Comparison of ENCODE assay signal across 8 cellular contexts in the genomic region with DNA sequence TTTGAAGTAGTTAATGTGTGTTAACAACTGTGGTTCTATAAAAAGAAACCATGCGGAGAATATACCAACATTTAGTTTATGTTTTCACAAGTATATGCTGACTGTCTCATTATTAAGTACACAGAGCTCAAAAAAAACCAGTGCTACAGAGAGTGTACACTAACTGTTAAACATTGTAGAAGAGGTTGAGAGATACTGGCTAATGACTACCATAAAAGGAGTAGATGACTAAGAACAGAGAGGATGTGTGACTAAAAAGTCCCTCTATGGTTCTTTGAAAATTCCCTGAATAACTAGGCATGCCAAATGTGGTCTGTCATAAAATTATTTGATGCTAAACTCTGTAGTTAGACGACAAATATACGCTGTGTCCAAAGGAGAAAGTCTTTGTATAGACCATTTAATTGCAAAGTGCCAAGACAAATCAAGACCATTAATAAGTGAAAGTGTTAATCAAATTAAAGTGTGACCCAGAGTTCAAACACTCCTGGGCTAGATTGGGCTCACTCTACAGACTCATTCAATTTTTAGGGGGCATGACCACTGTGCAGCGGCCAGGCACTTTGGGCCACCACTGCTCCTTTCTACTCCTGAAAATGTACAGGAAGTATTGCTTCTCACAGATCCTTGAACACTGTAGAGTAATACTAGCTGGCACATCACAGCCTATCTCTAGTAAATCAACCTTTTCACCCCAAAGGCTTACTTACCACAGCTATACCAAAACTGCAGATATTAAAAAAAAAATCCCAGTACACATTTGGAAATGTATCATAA. TPM values are rescaled to one million over a fixed set of nuclear protein-coding genes. Genes with fewer than 3 reads are reported as not detected.
DNase-seq lines count a peak whose midpoint lies in the region; ATAC-seq and FAIRE-seq lines count a peak whose summit lies in the region.

No MANE protein-coding gene starts in this region.

- no peaks in the 10 kb centered on the region for H3K9me3 Mint-ChIP-seq in dendritic cell treated with granulocyte-macrophage colony-stimulating factor and Interleukin-4, amounts not matched to agents 40 ng/mL and 50 ng/mL, for 4 days

- no peak for FAIRE-seq in urothelium cell line (lab: Jason Lieb, UNC)

- no peak overlapping the region for H3K4me3 Mint-ChIP-seq in dendritic cell treated with granulocyte-macrophage colony-stimulating factor and Interleukin-4, amounts not matched to agents 40 ng/mL and 50 ng/mL, for 4 days

- H3K36me3 Mint-ChIP-seq in dendritic cell treated with granulocyte-macrophage colony-stimulating factor and Interleukin-4, amounts not matched to agents 40 ng/mL and 50 ng/mL, for 4 days (ENCODE audit: low read depth) = no peaks in the 10 kb centered on the region

- H3K27me3 Mint-ChIP-seq in dendritic cell treated with granulocyte-macrophage colony-stimulating factor and Interleukin-4, amounts not matched to agents 40 ng/mL and 50 ng/mL, for 4 days = no peaks in the 10 kb centered on the region

- peak; percentile 71 for ATAC-seq in GM21526 (IDR thresholded peaks at IDR 0.05; ENCODE audit: low FRiP score, unreplicated experiment)

- intact Hi-C loops in dendritic cell treated with granulocyte-macrophage colony-stimulating factor and Interleukin-4, amounts not matched to agents 40 ng/mL and 50 ng/mL, for 4 days (cut with micrococcal nuclease) = loop anchor here (5.0 kb wide), 1 partner anchor 42 kb away; no protein-coding TSS in a partner anchor

- peak overlapping the region; percentile 51 for H3K27ac Mint-ChIP-seq in dendritic cell treated with granulocyte-macrophage colony-stimulating factor and Interleukin-4, amounts not matched to agents 40 ng/mL and 50 ng/mL, for 4 days

- DNase-seq in GM04504 (ENCODE audit: low read depth) = peak; percentile 69
- peak; percentile 59 for DNase-seq in HS-27A (ENCODE audit: low read depth)
- DNase-seq in urothelium cell line (ENCODE audit: low spot score) = peak; percentile 52
- DNase-seq in occipital lobe (lab: John Stamatoyannopoulos, UW) = no peak
- no peak for DNase-seq in COLO668 (lab: John Stamatoyannopoulos, UW; ENCODE audit: unreplicated experiment)
- DNase-seq in stimulated activated naive CD4-positive, alpha-beta T cell (lab: John Stamatoyannopoulos, UW) = no peak

- H3K4me1 Mint-ChIP-seq in dendritic cell treated with granulocyte-macrophage colony-stimulating factor and Interleukin-4, amounts not matched to agents 40 ng/mL and 50 ng/mL, for 4 days (ENCODE audit: low read depth) = peaks cover 53% of the 10 kb centered on the region

RNA-seq across cellular contexts. Expression of a gene that starts 45.1 kb away (rescaled TPM):
- 8.7 TPM for total RNA-seq in occipital lobe

Comparison
In these comparisons a context has a peak if more than half of its experiments do, and no peak if none do; other contexts are left out.
1. DNase-seq: peak in GM04504 (single experiment), HS-27A (single experiment) and urothelium cell line (single experiment); none in occipital lobe (single experiment), COLO668 (single experiment) and stimulated activated naive CD4-positive, alpha-beta T cell (0 of 6).